35 cellular contexts compared by ENCODE assay signal in the genomic region with DNA sequence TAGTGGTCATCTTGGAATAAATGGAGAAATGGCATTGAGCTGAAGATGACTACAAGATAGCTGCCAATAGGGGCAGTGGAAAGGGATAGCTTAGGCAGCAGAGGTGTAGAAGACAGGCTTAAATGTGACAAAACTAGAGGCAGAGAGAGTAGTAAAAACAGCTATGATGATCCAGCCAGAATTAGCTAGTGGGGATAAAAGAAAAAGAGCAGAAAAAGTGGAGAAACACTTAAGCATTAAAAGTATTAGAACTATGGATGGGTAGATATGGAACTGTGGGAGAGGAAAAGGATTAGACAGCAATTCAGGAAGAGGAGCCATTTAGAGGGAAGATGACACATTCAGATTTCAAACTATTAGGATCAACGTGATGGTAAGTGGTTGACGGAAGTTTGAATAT.
"Had no signal": no experiment of that assay in that cellular context is flagged by ENCODE, and none has a peak within 500 bp of the region (broad histone marks: within the 10 kb centered on the region; RNA-seq: fewer than 3 reads in every experiment).

No MANE protein-coding gene starts in this region.

- H3K27me3 ChIP-seq: MG63 had no signal

- H3K36me3 ChIP-seq: MG63 had no signal

- DNase-seq: Karpas-422, Kasumi-1, MG63, MM.1S, MV-4-11, NCI-H1048, NCI-H1092, NCI-H1092 treated with DMSO at 0.1 percent for 48 hours, NCI-H1105, NCI-H1105 treated with DMSO at 0.1 percent for 48 hours, NCI-H1417, NCI-H1417 treated with DMSO at 0.1 percent for 48 hours, NCI-H1436, NCI-H1436 treated with DMSO at 0.1 percent for 48 hours, NCI-H146, NCI-H1694, NCI-H1694 treated with DMSO at 0.1 percent for 48 hours, NCI-H187, NCI-H187 treated with DMSO at 0.1 percent for 48 hours, NCI-H1930, NCI-H2029, NCI-H2029 treated with DMSO at 0.1 percent for 48 hours, NCI-H2081, NCI-H2081 treated with DMSO at 0.1 percent for 48 hours, NCI-H2107, NCI-H2171, NCI-H2171 treated with DMSO at 0.1 percent for 48 hours, NCI-H2227 treated with DMSO at 0.1 percent for 48 hours, NCI-H226, NCI-H345, NCI-H446, NCI-H446 treated with DMSO at 0.1 percent for 48 hours, NCI-H510A, NCI-H510A treated with DMSO at 0.1 percent for 48 hours, NCI-H524 had no signal

- H3K4me3 ChIP-seq: MG63 had no signal

- H3K9me3 ChIP-seq: MG63 had no signal
